In the genomic region with DNA sequence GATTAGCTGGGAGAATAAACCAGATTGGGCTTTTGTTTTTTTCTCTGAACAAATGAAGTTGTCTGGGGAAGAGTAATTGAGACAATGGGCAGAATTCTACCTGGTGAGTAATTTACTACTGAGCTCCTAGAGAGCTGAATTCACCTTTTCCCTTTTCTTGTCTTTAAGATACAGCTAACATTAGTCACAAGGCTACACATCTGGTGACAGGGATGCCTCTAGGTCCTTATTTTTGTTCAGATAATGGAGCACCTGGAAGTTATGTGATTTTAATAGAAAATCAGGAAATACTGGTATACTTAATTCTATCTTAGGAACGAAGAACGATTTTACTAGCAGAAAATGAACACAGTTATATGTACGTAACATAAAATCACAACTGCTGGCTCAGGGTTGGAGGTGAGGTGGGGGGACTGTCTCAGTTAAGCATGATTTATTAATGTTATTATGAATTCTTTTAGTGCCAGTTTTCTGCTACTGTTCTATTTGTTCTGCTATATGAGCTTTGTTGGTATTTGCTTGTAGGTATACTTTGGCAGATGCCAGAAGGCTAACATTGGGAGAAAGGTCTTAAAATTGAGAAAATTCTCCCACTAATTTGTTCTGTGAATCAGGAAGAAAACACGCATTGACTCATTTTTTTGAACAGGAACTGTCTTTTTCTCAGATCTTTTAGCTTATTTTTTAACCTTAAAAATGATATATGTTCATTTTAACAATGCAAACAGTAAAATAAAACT, we compare ENCODE assay signal across 31 cellular contexts.
DNase-seq lines count a peak whose midpoint lies in the region; ATAC-seq, FAIRE-seq and TF ChIP-seq lines count a peak whose summit lies in the region.
"Had no signal": no experiment of that assay in that cellular context is flagged by ENCODE, and none has a peak within 500 bp of the region (broad histone marks: within the 10 kb centered on the region; RNA-seq: fewer than 3 reads in every experiment).

No MANE protein-coding gene starts in this region.

- DNase-seq in GM12891 (ENCODE audit: insufficient read length, low spot score) (no peak), NCI-H69 (lab: John Stamatoyannopoulos, UW) (peak; percentile 32), endodermal cell (no peak), mesothelial cell of epicardium (ENCODE audit: low spot score in 2 of 2, unreplicated experiment in 2 of 2) (no peak), DMS153 (lab: John Stamatoyannopoulos, UW) (no peak), SK-N-DZ (ENCODE audit: low spot score) (no peak), suprapubic skin (ENCODE audit: low spot score in 2 of 2) (no peak)
- no peak for DNase-seq in stimulated activated effector memory CD8-positive, alpha-beta T cell treated with anti-CD3 and anti-CD28 coated beads, Interleukin-12 subunit alpha, Interleukin-12 subunit beta, amount 100 ng/mL, for 72 hours (ENCODE audit: low spot score in 2 of 2)
- DNase-seq: activated T-cell treated with anti-CD3 and anti-CD28 coated beads, Interleukin-2, amount 50 U/mL, for 1 hour; caudate nucleus; CD4-positive, CD25-positive, alpha-beta regulatory T cell; effector memory CD8-positive, alpha-beta T cell; hippocampal formation; immature natural killer cell; Karpas-422; left lung; NCI-H1417; NCI-H2081; NCI-H2227 treated with DMSO at 0.1 percent for 48 hours; NCI-H526 treated with DMSO at 0.1 percent for 48 hours; Peyer's patch; psoas muscle; SHP77 treated with DMSO at 0.1 percent for 48 hours; stimulated activated CD4-positive, alpha-beta T cell treated with anti-CD3 and anti-CD28 coated beads, Interleukin-4, amount 100 ng/mL, for 1 hour; tibial artery had no signal

- ATAC-seq in stimulated activated effector memory CD8-positive, alpha-beta T cell treated with anti-CD3 and anti-CD28 coated beads, Interleukin-12 subunit alpha, Interleukin-12 subunit beta, amount 100 ng/mL, for 72 hours, result no peak
- ATAC-seq: effector memory CD8-positive, alpha-beta T cell; gastroesophageal sphincter; HepG2; psoas muscle; sciatic nerve had no signal

- no peak for TF ChIP-seq EP300 in suprapubic skin (IDR thresholded peaks at IDR 0.05)

- H3K27ac Mint-ChIP-seq in endodermal cell (peak overlapping the region; percentile 41), mesothelial cell of epicardium (peak overlapping the region; percentile 79)
- no peak overlapping the region for H3K27ac Mint-ChIP-seq in stimulated activated effector memory CD8-positive, alpha-beta T cell treated with anti-CD3 and anti-CD28 coated beads, Interleukin-12 subunit alpha, Interleukin-12 subunit beta, amount 100 ng/mL, for 72 hours
- H3K27ac Mint-ChIP-seq: CD4-positive, CD25-positive, alpha-beta regulatory T cell; memory B cell had no signal

- 100% methylated on average over 4 of the region's 4 CpGs; no CpG with 5 or more reads in 1 of the 2 experiments for WGBS in endodermal cell (ENCODE audit: insufficient coverage in 1 of 2, insufficient read length in 1 of 2), 2 experiments
- 80% methylated on average over 4 of the region's 4 CpGs for WGBS in suprapubic skin

- FAIRE-seq in GM12891 (lab: Jason Lieb, UNC), result peak; percentile 63
- FAIRE-seq: H1, HepG2 had no signal

- H3K4me1 Mint-ChIP-seq in endodermal cell (peaks cover 12% of the 10 kb centered on the region), mesothelial cell of epicardium (peaks cover 10% of the 10 kb centered on the region)
- peaks cover 7% of the 10 kb centered on the region for H3K4me1 Mint-ChIP-seq in stimulated activated effector memory CD8-positive, alpha-beta T cell treated with anti-CD3 and anti-CD28 coated beads, Interleukin-12 subunit alpha, Interleukin-12 subunit beta, amount 100 ng/mL, for 72 hours
- H3K4me1 Mint-ChIP-seq: immature natural killer cell had no signal

- H3K27ac ChIP-seq in endodermal cell (ENCODE audit: low read depth, low read length) (no peak overlapping the region), suprapubic skin (no peak overlapping the region)
- H3K27ac ChIP-seq: ascending aorta, gastroesophageal sphincter, left lung, Peyer's patch, psoas muscle had no signal

- H3K4me3 ChIP-seq in endodermal cell (ENCODE audit: low read length), result no peak overlapping the region
- H3K4me3 ChIP-seq in suprapubic skin, result no peak overlapping the region
- H3K4me3 ChIP-seq: ascending aorta, gastroesophageal sphincter, left lung, Peyer's patch, psoas muscle, tibial artery had no signal

- TF ChIP-seq POLR2A in GM12891 (IDR thresholded peaks at IDR 0.05; ENCODE audit: low read depth, low read length) (no peak), suprapubic skin (IDR thresholded peaks at IDR 0.05) (no peak)

- no peak for TF ChIP-seq CTCF in endodermal cell (conservative IDR thresholded peaks at IDR 0.05)
- TF ChIP-seq CTCF in mesothelial cell of epicardium (IDR thresholded peaks at IDR 0.05; ENCODE audit: unreplicated experiment), result no peak
- TF ChIP-seq CTCF in suprapubic skin (IDR thresholded peaks at IDR 0.05), result no peak

- H3K27me3 ChIP-seq in endodermal cell (ENCODE audit: control insufficient read depth, insufficient read depth, low read length, poor library complexity, severe bottlenecking), result no peaks in the 10 kb centered on the region
- H3K27me3 ChIP-seq in suprapubic skin, result no peaks in the 10 kb centered on the region
- H3K27me3 ChIP-seq: ascending aorta, gastroesophageal sphincter, left lung, Peyer's patch, tibial artery had no signal

- H3K4me1 ChIP-seq in endodermal cell (ENCODE audit: control insufficient read depth, insufficient read depth, low read length) (no peaks in the 10 kb centered on the region), suprapubic skin (no peaks in the 10 kb centered on the region)
- H3K4me1 ChIP-seq: psoas muscle had no signal

- H3K9ac ChIP-seq in endodermal cell (ENCODE audit: extremely low read depth, low read length, poor library complexity, severe bottlenecking), result no peak overlapping the region

- H3K36me3 Mint-ChIP-seq in endodermal cell (ENCODE audit: low read depth), result no peaks in the 10 kb centered on the region
- H3K36me3 Mint-ChIP-seq in mesothelial cell of epicardium, result peaks cover 6% of the 10 kb centered on the region
- H3K36me3 Mint-ChIP-seq in stimulated activated effector memory CD8-positive, alpha-beta T cell treated with anti-CD3 and anti-CD28 coated beads, Interleukin-12 subunit alpha, Interleukin-12 subunit beta, amount 100 ng/mL, for 72 hours, result no peaks in the 10 kb centered on the region
- H3K36me3 Mint-ChIP-seq: immature natural killer cell had no signal

- H3K36me3 ChIP-seq in endodermal cell (ENCODE audit: control insufficient read depth, insufficient read depth, low read length) (no peaks in the 10 kb centered on the region), suprapubic skin (no peaks in the 10 kb centered on the region)
- H3K36me3 ChIP-seq: ascending aorta, gastroesophageal sphincter, left lung, Peyer's patch, tibial artery had no signal

- H3K9me3 Mint-ChIP-seq in endodermal cell, result peaks cover 9% of the 10 kb centered on the region
- H3K9me3 Mint-ChIP-seq in mesothelial cell of epicardium, result peaks cover 10% of the 10 kb centered on the region
- H3K9me3 Mint-ChIP-seq in stimulated activated effector memory CD8-positive, alpha-beta T cell treated with anti-CD3 and anti-CD28 coated beads, Interleukin-12 subunit alpha, Interleukin-12 subunit beta, amount 100 ng/mL, for 72 hours, result no peaks in the 10 kb centered on the region
- H3K9me3 Mint-ChIP-seq: CD4-positive, CD25-positive, alpha-beta regulatory T cell; effector memory CD8-positive, alpha-beta T cell; immature natural killer cell; memory B cell had no signal

- H3K4me3 Mint-ChIP-seq in endodermal cell (no peak overlapping the region), mesothelial cell of epicardium (no peak overlapping the region)
- no peak overlapping the region for H3K4me3 Mint-ChIP-seq in stimulated activated effector memory CD8-positive, alpha-beta T cell treated with anti-CD3 and anti-CD28 coated beads, Interleukin-12 subunit alpha, Interleukin-12 subunit beta, amount 100 ng/mL, for 72 hours
- H3K4me3 Mint-ChIP-seq: CD4-positive, CD25-positive, alpha-beta regulatory T cell; effector memory CD8-positive, alpha-beta T cell; immature natural killer cell; memory B cell had no signal

- H3K27me3 Mint-ChIP-seq in endodermal cell (ENCODE audit: insufficient read depth), result no peaks in the 10 kb centered on the region
- H3K27me3 Mint-ChIP-seq in mesothelial cell of epicardium (ENCODE audit: low read depth), result no peaks in the 10 kb centered on the region
- H3K27me3 Mint-ChIP-seq: CD4-positive, CD25-positive, alpha-beta regulatory T cell; effector memory CD8-positive, alpha-beta T cell; memory B cell had no signal

- H3K9me3 ChIP-seq in endodermal cell (ENCODE audit: control insufficient read depth, low read length), result no peaks in the 10 kb centered on the region
- no peaks in the 10 kb centered on the region for H3K9me3 ChIP-seq in suprapubic skin
- H3K9me3 ChIP-seq: ascending aorta, gastroesophageal sphincter, left lung, Peyer's patch, psoas muscle, tibial artery had no signal

TF ChIP-seq in GM12891, 5 proteins besides CTCF, POLR2A, EP300 and RAD21:
- TF ChIP-seq TAF1 (IDR thresholded peaks at IDR 0.05; ENCODE audit: low read depth, low read length) (no peak), POU2F2 (IDR thresholded peaks at IDR 0.05; ENCODE audit: low read depth, low read length) (no peak), SPI1 (IDR thresholded peaks at IDR 0.05; ENCODE audit: low read depth, low read length) (no peak), POLR2AphosphoS5 (IDR thresholded peaks at IDR 0.05; ENCODE audit: low read depth, low read length) (no peak), PAX5 (IDR thresholded peaks at IDR 0.05; ENCODE audit: insufficient read depth, low read length, severe bottlenecking) (no peak)
